In genomic region chr2:151907933-151908882, GRCh38 we compare ENCODE assay signal across 21 cellular contexts.
DNase-seq lines count a peak whose midpoint lies in the region; ATAC-seq and TF ChIP-seq lines count a peak whose summit lies in the region.
"Had no signal": no experiment of that assay in that cellular context is flagged by ENCODE, and none has a peak within 500 bp of the region (broad histone marks: within the 10 kb centered on the region; RNA-seq: fewer than 3 reads in every experiment).

No MANE protein-coding gene starts in this region.

- H3K27me3 ChIP-seq in tibial artery = no peaks in the 10 kb centered on the region
- no peaks in the 10 kb centered on the region for H3K27me3 ChIP-seq in CD4-positive, alpha-beta T cell (ENCODE audit: control insufficient read depth, insufficient read depth, low read length)
- H3K27me3 ChIP-seq: upper lobe of left lung had no signal

- no peaks in the 10 kb centered on the region for H3K27me3 Mint-ChIP-seq in dendritic cell treated with granulocyte-macrophage colony-stimulating factor and Interleukin-4, amounts not matched to agents 40 ng/mL and 50 ng/mL, for 4 days
- H3K27me3 Mint-ChIP-seq in nephron progenitor cell (ENCODE audit: low read depth, poor library complexity) = no peaks in the 10 kb centered on the region
- peaks cover 9% of the 10 kb centered on the region for H3K27me3 Mint-ChIP-seq in CD4-positive, alpha-beta T cell

- POLR2A ChIA-PET in CD4-positive, alpha-beta T cell (lab: Charles Lee) = interaction anchor here (0.6 kb wide), 1 partner anchor 77 kb away, joined by 3 read pairs; no protein-coding TSS in a partner anchor

- no peak for DNase-seq in left cardiac atrium
- DNase-seq in Right ventricle myocardium inferior (ENCODE audit: missing footprints) = no peak
- no peak for DNase-seq in nephron progenitor cell
- no peak for DNase-seq in tibial artery
- DNase-seq in GDM1 (lab: John Stamatoyannopoulos, UW) = no peak
- no peak for DNase-seq in CD4-positive, alpha-beta T cell
- DNase-seq: activated CD4-positive, alpha-beta T cell treated with anti-CD3 and anti-CD28 coated beads, Interleukin-2, amount 50 U/mL, for 48 hours; activated naive CD4-positive, alpha-beta T cell treated with anti-CD3 and anti-CD28 coated beads, Interleukin-2, amount 50 U/mL, for 16 hours; activated T-cell treated with anti-CD3 and anti-CD28 coated beads, Interleukin-2, amount 50 U/mL, for 24 hours; cortex of kidney; Karpas-422; naive B cell; NCI-H1105 treated with DMSO at 0.1 percent for 48 hours; NCI-H2227 treated with DMSO at 0.1 percent for 48 hours; SW 1271; upper lobe of left lung had no signal

- peak overlapping the region; percentile 75 for H3K27ac Mint-ChIP-seq in dendritic cell treated with granulocyte-macrophage colony-stimulating factor and Interleukin-4, amounts not matched to agents 40 ng/mL and 50 ng/mL, for 4 days
- peak overlapping the region; percentile 95 for H3K27ac Mint-ChIP-seq in nephron progenitor cell
- no peak overlapping the region for H3K27ac Mint-ChIP-seq in CD4-positive, alpha-beta T cell
- H3K27ac Mint-ChIP-seq: activated T-cell treated with anti-CD3 and anti-CD28 coated beads, Interleukin-2, amount 50 U/mL, for 24 hours; naive B cell; stimulated activated effector memory CD8-positive, alpha-beta T cell treated with anti-CD3 and anti-CD28 coated beads, Interleukin-12 subunit alpha, Interleukin-12 subunit beta, amount 100 ng/mL, for 72 hours had no signal

- no peak overlapping the region for H3K4me3 ChIP-seq in tibial artery
- H3K4me3 ChIP-seq: lung, prostate gland, upper lobe of left lung had no signal

- intact Hi-C loops in left cardiac atrium (cut with DNase I) (no loop called here), Right ventricle myocardium inferior (cut with DNase I) (no loop called here), tibial artery (cut with DNase I; ENCODE audit: low total_unique reads) (no loop called here)
- intact Hi-C loops in dendritic cell treated with granulocyte-macrophage colony-stimulating factor and Interleukin-4, amounts not matched to agents 40 ng/mL and 50 ng/mL, for 4 days (cut with micrococcal nuclease) = no loop called here
- intact Hi-C loops in CD4-positive, alpha-beta T cell (cut with DNase I, micrococcal nuclease) = no loop called here

- H3K27ac ChIP-seq in tibial artery = peak overlapping the region; percentile 33 to 48
- no peak overlapping the region for H3K27ac ChIP-seq in CD4-positive, alpha-beta T cell (ENCODE audit: low read depth, low read length)
- H3K27ac ChIP-seq: prostate gland had no signal

- CTCF ChIA-PET in CD4-positive, alpha-beta T cell (lab: Charles Lee) = no interaction called here

- ATAC-seq in left cardiac atrium = peak; percentile 30 to 45
- no peak for ATAC-seq in Right ventricle myocardium inferior
- no peak for ATAC-seq in GM18861 (IDR thresholded peaks at IDR 0.05; ENCODE audit: unreplicated experiment)
- ATAC-seq in CD4-positive, alpha-beta T cell (ENCODE audit: poor library complexity) = no peak
- ATAC-seq: stimulated activated effector memory CD8-positive, alpha-beta T cell treated with anti-CD3 and anti-CD28 coated beads, Interleukin-12 subunit alpha, Interleukin-12 subunit beta, amount 100 ng/mL, for 72 hours had no signal

- peaks cover 74% of the 10 kb centered on the region for H3K4me1 Mint-ChIP-seq in dendritic cell treated with granulocyte-macrophage colony-stimulating factor and Interleukin-4, amounts not matched to agents 40 ng/mL and 50 ng/mL, for 4 days (ENCODE audit: low read depth)
- peaks cover 25% of the 10 kb centered on the region for H3K4me1 Mint-ChIP-seq in nephron progenitor cell
- H3K4me1 Mint-ChIP-seq in CD4-positive, alpha-beta T cell (ENCODE audit: low read depth) = no peaks in the 10 kb centered on the region
- H3K4me1 Mint-ChIP-seq: stimulated activated effector memory CD8-positive, alpha-beta T cell treated with anti-CD3 and anti-CD28 coated beads, Interleukin-12 subunit alpha, Interleukin-12 subunit beta, amount 100 ng/mL, for 72 hours had no signal

- H3K9me3 ChIP-seq in tibial artery = no peaks in the 10 kb centered on the region
- no peaks in the 10 kb centered on the region for H3K9me3 ChIP-seq in CD4-positive, alpha-beta T cell (ENCODE audit: control insufficient read depth, low read length)
- H3K9me3 ChIP-seq: prostate gland, upper lobe of left lung had no signal

- H3K4me1 ChIP-seq in tibial artery = peaks cover 0 to 39% (median 7%) of the 10 kb centered on the region in 4 donors
- H3K4me1 ChIP-seq: prostate gland had no signal

- H3K36me3 ChIP-seq in tibial artery = no peaks in the 10 kb centered on the region
- H3K36me3 ChIP-seq: prostate gland, upper lobe of left lung had no signal

- H3K36me3 Mint-ChIP-seq in dendritic cell treated with granulocyte-macrophage colony-stimulating factor and Interleukin-4, amounts not matched to agents 40 ng/mL and 50 ng/mL, for 4 days (ENCODE audit: low read depth) = no peaks in the 10 kb centered on the region
- peaks cover 5% of the 10 kb centered on the region for H3K36me3 Mint-ChIP-seq in nephron progenitor cell (ENCODE audit: low read depth)
- H3K36me3 Mint-ChIP-seq in CD4-positive, alpha-beta T cell (ENCODE audit: low read depth) = no peaks in the 10 kb centered on the region
- H3K36me3 Mint-ChIP-seq: naive B cell; stimulated activated effector memory CD8-positive, alpha-beta T cell treated with anti-CD3 and anti-CD28 coated beads, Interleukin-12 subunit alpha, Interleukin-12 subunit beta, amount 100 ng/mL, for 72 hours had no signal

- peak overlapping the region; percentile 42 for H3K4me3 Mint-ChIP-seq in dendritic cell treated with granulocyte-macrophage colony-stimulating factor and Interleukin-4, amounts not matched to agents 40 ng/mL and 50 ng/mL, for 4 days
- H3K4me3 Mint-ChIP-seq in nephron progenitor cell = no peak overlapping the region
- no peak overlapping the region for H3K4me3 Mint-ChIP-seq in CD4-positive, alpha-beta T cell
- H3K4me3 Mint-ChIP-seq: activated T-cell treated with anti-CD3 and anti-CD28 coated beads, Interleukin-2, amount 50 U/mL, for 24 hours; naive B cell; stimulated activated effector memory CD8-positive, alpha-beta T cell treated with anti-CD3 and anti-CD28 coated beads, Interleukin-12 subunit alpha, Interleukin-12 subunit beta, amount 100 ng/mL, for 72 hours had no signal

- TF ChIP-seq CTCF in nephron progenitor cell (IDR thresholded peaks at IDR 0.05) (no peak), tibial artery (IDR thresholded peaks at IDR 0.05) (no peak)
- no peak for TF ChIP-seq CTCF in CD4-positive, alpha-beta T cell (IDR thresholded peaks at IDR 0.05)

- H3K9me3 Mint-ChIP-seq in dendritic cell treated with granulocyte-macrophage colony-stimulating factor and Interleukin-4, amounts not matched to agents 40 ng/mL and 50 ng/mL, for 4 days = no peaks in the 10 kb centered on the region
- H3K9me3 Mint-ChIP-seq in nephron progenitor cell = peaks cover 29% of the 10 kb centered on the region
- H3K9me3 Mint-ChIP-seq in CD4-positive, alpha-beta T cell = no peaks in the 10 kb centered on the region
- H3K9me3 Mint-ChIP-seq: activated T-cell treated with anti-CD3 and anti-CD28 coated beads, Interleukin-2, amount 50 U/mL, for 24 hours; stimulated activated effector memory CD8-positive, alpha-beta T cell treated with anti-CD3 and anti-CD28 coated beads, Interleukin-12 subunit alpha, Interleukin-12 subunit beta, amount 100 ng/mL, for 72 hours had no signal

Comparison
In these comparisons a context has a peak if more than half of its experiments do, and no peak if none do; other contexts are left out.
1. ATAC-seq: peak in left cardiac atrium (2 of 2); none in Right ventricle myocardium inferior (single experiment), GM18861 (single experiment) and CD4-positive, alpha-beta T cell (single experiment).